Comparison of ENCODE assay signal across 20 cellular contexts in the genomic region with DNA sequence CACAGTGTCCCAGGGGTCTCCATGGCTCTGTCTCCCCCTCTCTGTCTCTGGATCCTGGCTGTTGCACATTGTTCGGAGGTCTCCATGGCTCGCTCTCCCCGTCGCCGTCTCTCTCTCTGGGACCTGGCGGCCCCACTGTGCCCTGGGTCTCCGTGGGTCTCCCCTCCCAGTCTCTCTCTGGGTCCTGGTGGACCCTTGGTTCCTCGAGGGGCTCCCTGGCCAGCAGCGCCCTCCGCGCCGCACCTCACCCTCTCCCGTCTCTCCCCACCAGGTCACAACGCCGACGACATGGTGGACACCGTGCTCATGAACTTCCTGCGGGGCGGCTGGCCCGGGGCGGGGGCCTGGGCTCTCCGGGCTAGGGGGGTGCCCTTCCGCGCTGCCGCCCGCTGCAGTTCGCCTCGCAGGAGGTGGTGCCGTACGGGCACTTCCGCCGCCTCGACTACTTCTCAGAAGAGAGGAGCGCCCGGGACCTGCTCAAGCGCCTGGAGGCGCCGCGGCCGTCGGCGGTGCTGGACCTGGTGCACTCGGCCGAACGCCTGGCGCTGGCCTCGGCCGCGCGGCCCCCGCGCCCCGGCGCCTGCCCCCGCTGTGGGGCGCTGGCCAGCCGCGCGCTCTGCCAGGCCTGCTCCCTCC. TPM values are rescaled to one million over a fixed set of nuclear protein-coding genes. Genes with fewer than 3 reads are reported as not detected.
A peak's percentile ranks its signal among the peaks of the same experiment; 100 is the strongest.
DNase-seq lines count a peak whose midpoint lies in the region; ATAC-seq and TF ChIP-seq lines count a peak whose summit lies in the region.
"Had no signal": no experiment of that assay in that cellular context is flagged by ENCODE, and none has a peak within 500 bp of the region (broad histone marks: within the 10 kb centered on the region; RNA-seq: fewer than 3 reads in every experiment).

No MANE protein-coding gene starts in this region.

- no peaks in the 10 kb centered on the region for H4K20me1 ChIP-seq in neural progenitor cell (ENCODE audit: low read depth)

- H3K27ac ChIP-seq in spleen (peak overlapping the region in 5 of 8 donors; percentile 62 to 82 (median 73)), neural progenitor cell (no peak overlapping the region)
- H3K27ac ChIP-seq: 22Rv1, cardiac muscle cell had no signal

- TF ChIP-seq CTCF in spleen (IDR thresholded peaks at IDR 0.05 in 8 of 11, conservative IDR thresholded peaks at IDR 0.05 in 3 of 11) (no peak), neural progenitor cell (IDR thresholded peaks at IDR 0.05) (no peak)

- peaks cover 39% of the 10 kb centered on the region for H3K27me3 Mint-ChIP-seq in activated CD4-positive, alpha-beta T cell treated with anti-CD3 and anti-CD28 coated beads for 36 hours
- peaks cover 8% of the 10 kb centered on the region for H3K27me3 Mint-ChIP-seq in central memory CD8-positive, alpha-beta T cell
- H3K27me3 Mint-ChIP-seq in neural progenitor cell (ENCODE audit: insufficient read depth, low read depth), result peaks cover 4% of the 10 kb centered on the region
- H3K27me3 Mint-ChIP-seq: progenitor cell of endocrine pancreas had no signal

- H3K4me1 ChIP-seq in spleen (peaks cover 0 to 33% (median 6%) of the 10 kb centered on the region in 6 donors), HAP-1 (no peaks in the 10 kb centered on the region), neural progenitor cell (no peaks in the 10 kb centered on the region)

- ATAC-seq in activated CD4-positive, alpha-beta T cell treated with anti-CD3 and anti-CD28 coated beads for 36 hours, result peak; percentile 44
- ATAC-seq in central memory CD8-positive, alpha-beta T cell (replicated peaks; ENCODE audit: extremely low read depth, poor library complexity, severe bottlenecking), result peak; percentile 70
- no peak for ATAC-seq in GM21723 (IDR thresholded peaks at IDR 0.05; ENCODE audit: unreplicated experiment)

- no peaks in the 10 kb centered on the region for H3K36me3 Mint-ChIP-seq in activated CD4-positive, alpha-beta T cell treated with anti-CD3 and anti-CD28 coated beads for 36 hours (ENCODE audit: low read depth)
- peaks cover 2% of the 10 kb centered on the region for H3K36me3 Mint-ChIP-seq in central memory CD8-positive, alpha-beta T cell (ENCODE audit: insufficient read depth)
- no peaks in the 10 kb centered on the region for H3K36me3 Mint-ChIP-seq in neural progenitor cell

- H3K9me3 ChIP-seq in spleen, result peaks cover 0 to 7% (median 0%) of the 10 kb centered on the region in 8 donors
- H3K9me3 ChIP-seq in HAP-1, result no peaks in the 10 kb centered on the region
- H3K9me3 ChIP-seq in neural progenitor cell (ENCODE audit: low read depth), result no peaks in the 10 kb centered on the region

- H3K4me3 ChIP-seq in spleen (peak overlapping the region in 6 of 8 donors; percentile 2 to 61 (median 28)), HAP-1 (no peak overlapping the region), neural progenitor cell (no peak overlapping the region)
- H3K4me3 ChIP-seq: cardiac muscle cell had no signal

- POLR2A ChIA-PET in activated CD4-positive, alpha-beta T cell treated with anti-CD3 and anti-CD28 coated beads for 36 hours (lab: Charles Lee), result no interaction called here

- H3K9me3 Mint-ChIP-seq in activated CD4-positive, alpha-beta T cell treated with anti-CD3 and anti-CD28 coated beads for 36 hours (ENCODE audit: low read depth), result peaks cover 2% of the 10 kb centered on the region
- no peaks in the 10 kb centered on the region for H3K9me3 Mint-ChIP-seq in central memory CD8-positive, alpha-beta T cell
- H3K9me3 Mint-ChIP-seq in neural progenitor cell, result peaks cover 5% of the 10 kb centered on the region

- no peak overlapping the region for H3K4me2 ChIP-seq in neural progenitor cell

- H3K79me2 ChIP-seq in neural progenitor cell (ENCODE audit: low read depth), result no peaks in the 10 kb centered on the region

- H3K27ac Mint-ChIP-seq in activated CD4-positive, alpha-beta T cell treated with anti-CD3 and anti-CD28 coated beads for 36 hours, result no peak overlapping the region
- no peak overlapping the region for H3K27ac Mint-ChIP-seq in central memory CD8-positive, alpha-beta T cell (ENCODE audit: low read depth)
- H3K27ac Mint-ChIP-seq in neural progenitor cell, result no peak overlapping the region
- H3K27ac Mint-ChIP-seq: progenitor cell of endocrine pancreas had no signal

- peaks cover 0 to 33% (median 8%) of the 10 kb centered on the region in 7 donors for H3K27me3 ChIP-seq in spleen (replicated peaks in 1 of 7)
- no peaks in the 10 kb centered on the region for H3K27me3 ChIP-seq in HAP-1 (ENCODE audit: low read depth)
- no peaks in the 10 kb centered on the region for H3K27me3 ChIP-seq in neural progenitor cell
- H3K27me3 ChIP-seq: cardiac muscle cell had no signal

- intact Hi-C loops in activated CD4-positive, alpha-beta T cell treated with anti-CD3 and anti-CD28 coated beads for 36 hours (cut with DNase I, micrococcal nuclease), result loop anchor here in 1 of 2 experiments (5.0 kb wide), 1 partner anchor 36 kb away; no protein-coding TSS in a partner anchor
- intact Hi-C loops in spleen (cut with DNase I; ENCODE audit: low total_unique reads), result no loop called here

- peak; percentile 25 for TF ChIP-seq POLR2A in GM19193 (IDR thresholded peaks at IDR 0.05; ENCODE audit: extremely low read depth, insufficient read depth, insufficient read length)
- no peak for TF ChIP-seq POLR2A in spleen (IDR thresholded peaks at IDR 0.05)

- H3K4me3 Mint-ChIP-seq in activated CD4-positive, alpha-beta T cell treated with anti-CD3 and anti-CD28 coated beads for 36 hours, result no peak overlapping the region
- H3K4me3 Mint-ChIP-seq in central memory CD8-positive, alpha-beta T cell, result peak overlapping the region; percentile 77
- H3K4me3 Mint-ChIP-seq in neural progenitor cell, result no peak overlapping the region

- CTCF ChIA-PET in activated CD4-positive, alpha-beta T cell treated with anti-CD3 and anti-CD28 coated beads for 36 hours (lab: Charles Lee), result no interaction called here

- H3K9ac ChIP-seq in neural progenitor cell, result no peak overlapping the region

- WGBS in spleen, 5 donors, result 7 to 17% (median 11%) methylated on average over 32 to 59 of the region's 59 CpGs

- in situ Hi-C loops in HAP-1 (cut with MboI; ENCODE audit: low sequenced_read_pairs), result no loop called here

- H3K36me3 ChIP-seq in spleen (no peaks in the 10 kb centered on the region), HAP-1 (replicated peaks) (no peaks in the 10 kb centered on the region), neural progenitor cell (no peaks in the 10 kb centered on the region)
- H3K36me3 ChIP-seq: cardiac muscle cell had no signal

- no peak overlapping the region for H2AFZ ChIP-seq in neural progenitor cell (replicated peaks)

- H3F3A ChIP-seq in neural progenitor cell (ENCODE audit: low read depth), result no peaks in the 10 kb centered on the region

- H3K4me1 Mint-ChIP-seq in activated CD4-positive, alpha-beta T cell treated with anti-CD3 and anti-CD28 coated beads for 36 hours, result no peaks in the 10 kb centered on the region
- H3K4me1 Mint-ChIP-seq in central memory CD8-positive, alpha-beta T cell, result peaks cover 6% of the 10 kb centered on the region
- H3K4me1 Mint-ChIP-seq in neural progenitor cell, result no peaks in the 10 kb centered on the region

- peak; percentile 28 for DNase-seq in activated CD4-positive, alpha-beta T cell treated with anti-CD3 and anti-CD28 coated beads for 36 hours
- no peak for DNase-seq in activated CD4-positive, alpha-beta T cell treated with anti-CD3 and anti-CD28 coated beads, Interleukin-2, amount 50 U/mL, for 1 hour
- no peak for DNase-seq in central memory CD8-positive, alpha-beta T cell (ENCODE audit: low spot score in 2 of 2)
- DNase-seq in spleen, result peak; percentile 92
- no peak for DNase-seq in HAP-1 (ENCODE audit: low spot score in 2 of 2)
- no peak for DNase-seq in neural progenitor cell (ENCODE audit: low spot score)
- DNase-seq: C1 segment of cervical spinal cord; DMS53; effector CD4-positive, alpha-beta T cell; hippocampal formation; KG1; NCI-H1092; NCI-H774; stimulated activated CD4-positive, alpha-beta T cell treated with anti-CD3 and anti-CD28 coated beads, Interleukin-12 subunit alpha, Interleukin-12 subunit beta, amount 100 ng/mL, for 4 hours; SW 1271 had no signal

RNA-seq across cellular contexts. Expression of gene SIGLEC5, which starts 29.1 kb away (rescaled TPM):
- not detected for total RNA-seq in activated CD4-positive, alpha-beta T cell treated with anti-CD3 and anti-CD28 coated beads for 36 hours
- total RNA-seq in spleen, result 10 to 100 TPM in 1 of 7 donors, 1 to 10 TPM in 4, not detected in 2; 5.9 to 12.9 (median 9.8) TPM
- polyA plus RNA-seq in spleen, result not detected
- not detected in 2 replicates for total RNA-seq in neural progenitor cell (ENCODE audit: low replicate concordance)
- total RNA-seq: cardiac muscle cell, progenitor cell of endocrine pancreas had no signal
- polyA plus RNA-seq: cardiac muscle cell had no signal

RNA-seq across cellular contexts. Expression of gene ZNF175, which starts 30.0 kb away (rescaled TPM):
- 1 to 10 TPM; 5.9 to 9.6 TPM for total RNA-seq in activated CD4-positive, alpha-beta T cell treated with anti-CD3 and anti-CD28 coated beads for 36 hours
- total RNA-seq in spleen (10 to 100 TPM; 10.5 to 24.4 (median 18.4) TPM), neural progenitor cell (ENCODE audit: low replicate concordance) (5.0 and 8.1 TPM in 2 replicates)
- 1 to 10 TPM; 1.8 to 4.2 (median 2.0) TPM for polyA plus RNA-seq in spleen

RNA-seq across cellular contexts. Expression of gene SIGLEC14, which starts 45.6 kb away (rescaled TPM):
- total RNA-seq in activated CD4-positive, alpha-beta T cell treated with anti-CD3 and anti-CD28 coated beads for 36 hours, result not detected
- total RNA-seq in spleen, result 100 to 1,000 TPM in 1 of 7 donors, 10 to 100 TPM in 4, not detected in 2; 40.1 to 101 (median 84.4) TPM
- polyA plus RNA-seq in spleen, result 10 to 100 TPM; 13.3 to 20.8 (median 15.9) TPM
- total RNA-seq in neural progenitor cell (ENCODE audit: low replicate concordance), result not detected in 2 replicates
- total RNA-seq: cardiac muscle cell, progenitor cell of endocrine pancreas had no signal
- polyA plus RNA-seq: cardiac muscle cell had no signal

Comparison
In these comparisons a context has a peak if more than half of its experiments do, and no peak if none do; other contexts are left out.
1. DNase-seq: peak in activated CD4-positive, alpha-beta T cell treated with anti-CD3 and anti-CD28 coated beads for 36 hours (single experiment) and spleen (single experiment); none in activated CD4-positive, alpha-beta T cell treated with anti-CD3 and anti-CD28 coated beads, Interleukin-2, amount 50 U/mL, for 1 hour (single experiment), central memory CD8-positive, alpha-beta T cell (0 of 2), HAP-1 (0 of 2) and neural progenitor cell (single experiment).
2. H3K4me3 ChIP-seq: peak in spleen (6 of 8); none in HAP-1 (single experiment) and neural progenitor cell (single experiment).